Comparison of ENCODE assay signal across 1 cellular context in the genomic region with DNA sequence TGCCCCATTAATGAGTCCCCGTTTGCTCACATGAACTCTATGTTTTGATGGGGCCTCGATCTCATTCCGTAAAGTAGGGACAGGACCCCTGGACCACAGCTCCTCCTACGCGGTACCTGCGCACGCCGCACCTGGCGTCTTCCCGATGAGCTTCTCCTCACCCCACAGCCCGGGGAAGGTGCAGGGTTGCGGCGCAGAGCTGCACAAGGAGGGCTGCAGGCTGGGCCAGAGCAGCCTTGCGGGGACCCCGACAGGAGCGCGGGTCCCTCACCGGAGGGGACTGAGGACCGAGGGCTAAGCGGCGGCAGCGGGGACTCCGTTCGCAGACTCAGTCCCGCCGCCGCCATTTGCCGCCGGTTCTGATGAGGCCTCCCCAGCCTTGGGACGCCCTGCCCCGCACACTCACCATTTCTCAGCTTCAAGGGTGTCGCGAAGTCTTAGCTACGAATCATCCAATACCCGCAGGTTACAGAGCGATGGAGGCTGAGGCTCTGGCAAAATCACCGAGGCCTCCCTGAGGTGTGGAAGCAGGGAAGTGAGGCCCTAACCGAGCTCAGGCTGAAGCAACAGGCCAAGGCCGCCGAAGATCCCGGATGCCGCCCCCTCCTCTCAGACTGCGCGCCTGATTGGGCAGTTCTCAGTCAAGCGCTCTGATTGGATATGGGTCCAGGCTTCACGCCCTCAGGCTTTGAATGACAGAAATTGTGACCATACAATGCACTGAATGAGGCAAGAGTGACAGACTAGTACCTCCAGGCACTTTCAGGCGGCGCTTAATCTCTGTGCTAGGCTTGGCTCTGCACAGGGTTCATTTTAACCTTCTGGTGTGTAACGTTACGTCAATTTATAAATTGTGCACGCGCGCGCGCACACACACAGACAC.
A peak's percentile ranks its signal among the peaks of the same experiment; 100 is the strongest.
TF ChIP-seq lines count a peak whose summit lies in the region.

No MANE protein-coding gene starts in this region.

TF ChIP-seq in HepG2, 621 proteins besides CTCF, POLR2A, EP300 and RAD21 (continued from another document and continues in another):
- TF ChIP-seq, protein P1, sequence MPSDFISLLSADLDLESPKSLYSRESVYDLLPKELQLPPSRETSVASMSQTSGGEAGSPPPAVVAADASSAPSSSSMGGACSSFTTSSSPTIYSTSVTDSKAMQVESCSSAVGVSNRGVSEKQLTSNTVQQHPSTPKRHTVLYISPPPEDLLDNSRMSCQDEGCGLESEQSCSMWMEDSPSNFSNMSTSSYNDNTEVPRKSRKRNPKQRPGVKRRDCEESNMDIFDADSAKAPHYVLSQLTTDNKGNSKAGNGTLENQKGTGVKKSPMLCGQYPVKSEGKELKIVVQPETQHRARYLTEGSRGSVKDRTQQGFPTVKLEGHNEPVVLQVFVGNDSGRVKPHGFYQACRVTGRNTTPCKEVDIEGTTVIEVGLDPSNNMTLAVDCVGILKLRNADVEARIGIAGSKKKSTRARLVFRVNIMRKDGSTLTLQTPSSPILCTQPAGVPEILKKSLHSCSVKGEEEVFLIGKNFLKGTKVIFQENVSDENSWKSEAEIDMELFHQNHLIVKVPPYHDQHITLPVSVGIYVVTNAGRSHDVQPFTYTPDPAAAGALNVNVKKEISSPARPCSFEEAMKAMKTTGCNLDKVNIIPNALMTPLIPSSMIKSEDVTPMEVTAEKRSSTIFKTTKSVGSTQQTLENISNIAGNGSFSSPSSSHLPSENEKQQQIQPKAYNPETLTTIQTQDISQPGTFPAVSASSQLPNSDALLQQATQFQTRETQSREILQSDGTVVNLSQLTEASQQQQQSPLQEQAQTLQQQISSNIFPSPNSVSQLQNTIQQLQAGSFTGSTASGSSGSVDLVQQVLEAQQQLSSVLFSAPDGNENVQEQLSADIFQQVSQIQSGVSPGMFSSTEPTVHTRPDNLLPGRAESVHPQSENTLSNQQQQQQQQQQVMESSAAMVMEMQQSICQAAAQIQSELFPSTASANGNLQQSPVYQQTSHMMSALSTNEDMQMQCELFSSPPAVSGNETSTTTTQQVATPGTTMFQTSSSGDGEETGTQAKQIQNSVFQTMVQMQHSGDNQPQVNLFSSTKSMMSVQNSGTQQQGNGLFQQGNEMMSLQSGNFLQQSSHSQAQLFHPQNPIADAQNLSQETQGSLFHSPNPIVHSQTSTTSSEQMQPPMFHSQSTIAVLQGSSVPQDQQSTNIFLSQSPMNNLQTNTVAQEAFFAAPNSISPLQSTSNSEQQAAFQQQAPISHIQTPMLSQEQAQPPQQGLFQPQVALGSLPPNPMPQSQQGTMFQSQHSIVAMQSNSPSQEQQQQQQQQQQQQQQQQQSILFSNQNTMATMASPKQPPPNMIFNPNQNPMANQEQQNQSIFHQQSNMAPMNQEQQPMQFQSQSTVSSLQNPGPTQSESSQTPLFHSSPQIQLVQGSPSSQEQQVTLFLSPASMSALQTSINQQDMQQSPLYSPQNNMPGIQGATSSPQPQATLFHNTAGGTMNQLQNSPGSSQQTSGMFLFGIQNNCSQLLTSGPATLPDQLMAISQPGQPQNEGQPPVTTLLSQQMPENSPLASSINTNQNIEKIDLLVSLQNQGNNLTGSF (CRISPR knock-in tag; IDR thresholded peaks at IDR 0.05): 0 out of 2 replicates have a peak, but pooled peaks have one; percentile 54
- TF ChIP-seq ZNF468 (CRISPR knock-in tag; IDR thresholded peaks at IDR 0.05): no peak
- TF ChIP-seq KDM4B (CRISPR knock-in tag; IDR thresholded peaks at IDR 0.05): no peak
- no peak for TF ChIP-seq KLF9 (CRISPR knock-in tag; IDR thresholded peaks at IDR 0.05; ENCODE audit: low read depth)
- no peak for TF ChIP-seq ZNF619 (CRISPR knock-in tag; IDR thresholded peaks at IDR 0.05)
- no peak for TF ChIP-seq ZSCAN29 (CRISPR knock-in tag; conservative IDR thresholded peaks at IDR 0.05)
- TF ChIP-seq, protein P2, sequence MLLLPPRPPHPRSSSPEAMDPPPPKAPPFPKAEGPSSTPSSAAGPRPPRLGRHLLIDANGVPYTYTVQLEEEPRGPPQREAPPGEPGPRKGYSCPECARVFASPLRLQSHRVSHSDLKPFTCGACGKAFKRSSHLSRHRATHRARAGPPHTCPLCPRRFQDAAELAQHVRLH (CRISPR knock-in tag; IDR thresholded peaks at IDR 0.05; ENCODE audit: borderline replicate concordance, low read depth): peak; percentile 55
- TF ChIP-seq, protein P3, sequence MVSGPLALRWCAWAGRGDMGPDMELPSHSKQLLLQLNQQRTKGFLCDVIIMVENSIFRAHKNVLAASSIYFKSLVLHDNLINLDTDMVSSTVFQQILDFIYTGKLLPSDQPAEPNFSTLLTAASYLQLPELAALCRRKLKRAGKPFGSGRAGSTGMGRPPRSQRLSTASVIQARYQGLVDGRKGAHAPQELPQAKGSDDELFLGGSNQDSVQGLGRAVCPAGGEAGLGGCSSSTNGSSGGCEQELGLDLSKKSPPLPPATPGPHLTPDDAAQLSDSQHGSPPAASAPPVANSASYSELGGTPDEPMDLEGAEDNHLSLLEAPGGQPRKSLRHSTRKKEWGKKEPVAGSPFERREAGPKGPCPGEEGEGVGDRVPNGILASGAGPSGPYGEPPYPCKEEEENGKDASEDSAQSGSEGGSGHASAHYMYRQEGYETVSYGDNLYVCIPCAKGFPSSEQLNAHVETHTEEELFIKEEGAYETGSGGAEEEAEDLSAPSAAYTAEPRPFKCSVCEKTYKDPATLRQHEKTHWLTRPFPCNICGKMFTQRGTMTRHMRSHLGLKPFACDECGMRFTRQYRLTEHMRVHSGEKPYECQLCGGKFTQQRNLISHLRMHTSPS (CRISPR knock-in tag; IDR thresholded peaks at IDR 0.05; ENCODE audit: low read depth): no peak
- 0 out of 2 replicates have a peak, but pooled peaks have one; percentile 46 for TF ChIP-seq ZNF589 (CRISPR knock-in tag; conservative IDR thresholded peaks at IDR 0.05)
- no peak for TF ChIP-seq SP140L (CRISPR knock-in tag; IDR thresholded peaks at IDR 0.05; ENCODE audit: borderline replicate concordance)
- TF ChIP-seq FIP1L1 (IDR thresholded peaks at IDR 0.05; ENCODE audit: borderline replicate concordance, insufficient read depth, low read depth, low read length): 0 out of 2 replicates have a peak, but pooled peaks have one; percentile 36
- TF ChIP-seq, protein P4, sequence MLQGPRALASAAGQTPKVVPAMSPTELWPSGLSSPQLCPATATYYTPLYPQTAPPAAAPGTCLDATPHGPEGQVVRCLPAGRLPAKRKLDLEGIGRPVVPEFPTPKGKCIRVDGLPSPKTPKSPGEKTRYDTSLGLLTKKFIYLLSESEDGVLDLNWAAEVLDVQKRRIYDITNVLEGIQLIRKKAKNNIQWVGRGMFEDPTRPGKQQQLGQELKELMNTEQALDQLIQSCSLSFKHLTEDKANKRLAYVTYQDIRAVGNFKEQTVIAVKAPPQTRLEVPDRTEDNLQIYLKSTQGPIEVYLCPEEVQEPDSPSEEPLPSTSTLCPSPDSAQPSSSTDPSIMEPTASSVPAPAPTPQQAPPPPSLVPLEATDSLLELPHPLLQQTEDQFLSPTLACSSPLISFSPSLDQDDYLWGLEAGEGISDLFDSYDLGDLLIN (CRISPR knock-in tag; IDR thresholded peaks at IDR 0.05; ENCODE audit: borderline replicate concordance): no peak
- TF ChIP-seq, protein P5, sequence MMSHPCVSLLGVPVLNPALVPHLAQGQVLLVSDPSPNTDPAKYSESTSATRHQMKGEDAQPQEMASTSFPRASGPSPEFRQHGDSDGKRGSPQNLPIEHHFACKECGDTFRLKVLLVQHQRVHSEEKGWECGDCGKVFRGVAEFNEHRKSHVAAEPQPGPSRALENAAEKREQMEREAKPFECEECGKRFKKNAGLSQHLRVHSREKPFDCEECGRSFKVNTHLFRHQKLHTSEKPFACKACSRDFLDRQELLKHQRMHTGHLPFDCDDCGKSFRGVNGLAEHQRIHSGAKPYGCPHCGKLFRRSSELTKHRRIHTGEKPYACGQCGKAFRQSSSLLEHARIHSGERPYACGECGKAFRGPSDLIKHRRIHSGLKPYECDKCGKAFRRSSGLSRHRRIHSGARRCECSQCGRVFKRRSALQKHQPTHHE (CRISPR knock-in tag; IDR thresholded peaks at IDR 0.05; ENCODE audit: borderline replicate concordance): 0 out of 2 replicates have a peak, but pooled peaks have one; percentile 22
- TF ChIP-seq ZNF567 (CRISPR knock-in tag; IDR thresholded peaks at IDR 0.05; ENCODE audit: borderline replicate concordance): no peak
- TF ChIP-seq, protein P6, sequence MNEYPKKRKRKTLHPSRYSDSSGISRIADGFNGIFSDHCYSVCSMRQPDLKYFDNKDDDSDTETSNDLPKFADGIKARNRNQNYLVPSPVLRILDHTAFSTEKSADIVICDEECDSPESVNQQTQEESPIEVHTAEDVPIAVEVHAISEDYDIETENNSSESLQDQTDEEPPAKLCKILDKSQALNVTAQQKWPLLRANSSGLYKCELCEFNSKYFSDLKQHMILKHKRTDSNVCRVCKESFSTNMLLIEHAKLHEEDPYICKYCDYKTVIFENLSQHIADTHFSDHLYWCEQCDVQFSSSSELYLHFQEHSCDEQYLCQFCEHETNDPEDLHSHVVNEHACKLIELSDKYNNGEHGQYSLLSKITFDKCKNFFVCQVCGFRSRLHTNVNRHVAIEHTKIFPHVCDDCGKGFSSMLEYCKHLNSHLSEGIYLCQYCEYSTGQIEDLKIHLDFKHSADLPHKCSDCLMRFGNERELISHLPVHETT (CRISPR knock-in tag; conservative IDR thresholded peaks at IDR 0.05): peak; percentile 61; the same call in 1 of the 2 replicates
- no peak; the same call in 1 of the 2 replicates for TF ChIP-seq ZNF615 (CRISPR knock-in tag; IDR thresholded peaks at IDR 0.05; ENCODE audit: borderline replicate concordance)
- TF ChIP-seq ZBTB38 (CRISPR knock-in tag; IDR thresholded peaks at IDR 0.05): peak; percentile 48; the same call in 1 of the 2 replicates
- no peak; the same call in 1 of the 2 replicates for TF ChIP-seq FOXK1 (CRISPR knock-in tag; IDR thresholded peaks at IDR 0.05; ENCODE audit: borderline replicate concordance, low read depth)
- no peak for TF ChIP-seq HNF4G (IDR thresholded peaks at IDR 0.05; ENCODE audit: borderline replicate concordance, low read depth, low read length)
- no peak; the same call in 1 of the 2 replicates for TF ChIP-seq HNF4G (CRISPR knock-in tag; IDR thresholded peaks at IDR 0.05; ENCODE audit: borderline replicate concordance, low read depth)
- TF ChIP-seq SIX4 (CRISPR knock-in tag; IDR thresholded peaks at IDR 0.05): no peak
- no peak for TF ChIP-seq ATF1 (CRISPR knock-in tag; IDR thresholded peaks at IDR 0.05)
- peak; percentile 99 for TF ChIP-seq SPEN (CRISPR knock-in tag; IDR thresholded peaks at IDR 0.05; ENCODE audit: low read depth)
- no peak for TF ChIP-seq TCF7 (IDR thresholded peaks at IDR 0.05; ENCODE audit: low read depth)
- peak; percentile 81; the same call in 1 of the 2 replicates for TF ChIP-seq ZNF891 (CRISPR knock-in tag; IDR thresholded peaks at IDR 0.05)
- no peak for TF ChIP-seq ZNF746 (CRISPR knock-in tag; IDR thresholded peaks at IDR 0.05)
- TF ChIP-seq FOXO1 (CRISPR knock-in tag; IDR thresholded peaks at IDR 0.05): peak; percentile 38; the same call in 1 of the 2 replicates
- TF ChIP-seq U2AF2 (IDR thresholded peaks at IDR 0.05; ENCODE audit: low read depth, low read length): no peak
- peak; percentile 82; the same call in 1 of the 2 replicates for TF ChIP-seq ZFP90 (CRISPR knock-in tag; IDR thresholded peaks at IDR 0.05; ENCODE audit: borderline replicate concordance)
- peak; percentile 100 for TF ChIP-seq ZFX (CRISPR knock-in tag; IDR thresholded peaks at IDR 0.05; ENCODE audit: low read depth)
- no peak for TF ChIP-seq PAF1 (CRISPR knock-in tag; IDR thresholded peaks at IDR 0.05)
- TF ChIP-seq SCMH1 (CRISPR knock-in tag; IDR thresholded peaks at IDR 0.05; ENCODE audit: borderline replicate concordance): no peak
- TF ChIP-seq, protein P7, sequence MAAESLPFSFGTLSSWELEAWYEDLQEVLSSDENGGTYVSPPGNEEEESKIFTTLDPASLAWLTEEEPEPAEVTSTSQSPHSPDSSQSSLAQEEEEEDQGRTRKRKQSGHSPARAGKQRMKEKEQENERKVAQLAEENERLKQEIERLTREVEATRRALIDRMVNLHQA (CRISPR knock-in tag; IDR thresholded peaks at IDR 0.05): no peak
- no peak for TF ChIP-seq FOXJ3 (CRISPR knock-in tag; IDR thresholded peaks at IDR 0.05; ENCODE audit: borderline replicate concordance)
- TF ChIP-seq MXD4 (CRISPR knock-in tag; IDR thresholded peaks at IDR 0.05): 0 out of 2 replicates have a peak, but pooled peaks have one; percentile 60
- TF ChIP-seq, protein P8, sequence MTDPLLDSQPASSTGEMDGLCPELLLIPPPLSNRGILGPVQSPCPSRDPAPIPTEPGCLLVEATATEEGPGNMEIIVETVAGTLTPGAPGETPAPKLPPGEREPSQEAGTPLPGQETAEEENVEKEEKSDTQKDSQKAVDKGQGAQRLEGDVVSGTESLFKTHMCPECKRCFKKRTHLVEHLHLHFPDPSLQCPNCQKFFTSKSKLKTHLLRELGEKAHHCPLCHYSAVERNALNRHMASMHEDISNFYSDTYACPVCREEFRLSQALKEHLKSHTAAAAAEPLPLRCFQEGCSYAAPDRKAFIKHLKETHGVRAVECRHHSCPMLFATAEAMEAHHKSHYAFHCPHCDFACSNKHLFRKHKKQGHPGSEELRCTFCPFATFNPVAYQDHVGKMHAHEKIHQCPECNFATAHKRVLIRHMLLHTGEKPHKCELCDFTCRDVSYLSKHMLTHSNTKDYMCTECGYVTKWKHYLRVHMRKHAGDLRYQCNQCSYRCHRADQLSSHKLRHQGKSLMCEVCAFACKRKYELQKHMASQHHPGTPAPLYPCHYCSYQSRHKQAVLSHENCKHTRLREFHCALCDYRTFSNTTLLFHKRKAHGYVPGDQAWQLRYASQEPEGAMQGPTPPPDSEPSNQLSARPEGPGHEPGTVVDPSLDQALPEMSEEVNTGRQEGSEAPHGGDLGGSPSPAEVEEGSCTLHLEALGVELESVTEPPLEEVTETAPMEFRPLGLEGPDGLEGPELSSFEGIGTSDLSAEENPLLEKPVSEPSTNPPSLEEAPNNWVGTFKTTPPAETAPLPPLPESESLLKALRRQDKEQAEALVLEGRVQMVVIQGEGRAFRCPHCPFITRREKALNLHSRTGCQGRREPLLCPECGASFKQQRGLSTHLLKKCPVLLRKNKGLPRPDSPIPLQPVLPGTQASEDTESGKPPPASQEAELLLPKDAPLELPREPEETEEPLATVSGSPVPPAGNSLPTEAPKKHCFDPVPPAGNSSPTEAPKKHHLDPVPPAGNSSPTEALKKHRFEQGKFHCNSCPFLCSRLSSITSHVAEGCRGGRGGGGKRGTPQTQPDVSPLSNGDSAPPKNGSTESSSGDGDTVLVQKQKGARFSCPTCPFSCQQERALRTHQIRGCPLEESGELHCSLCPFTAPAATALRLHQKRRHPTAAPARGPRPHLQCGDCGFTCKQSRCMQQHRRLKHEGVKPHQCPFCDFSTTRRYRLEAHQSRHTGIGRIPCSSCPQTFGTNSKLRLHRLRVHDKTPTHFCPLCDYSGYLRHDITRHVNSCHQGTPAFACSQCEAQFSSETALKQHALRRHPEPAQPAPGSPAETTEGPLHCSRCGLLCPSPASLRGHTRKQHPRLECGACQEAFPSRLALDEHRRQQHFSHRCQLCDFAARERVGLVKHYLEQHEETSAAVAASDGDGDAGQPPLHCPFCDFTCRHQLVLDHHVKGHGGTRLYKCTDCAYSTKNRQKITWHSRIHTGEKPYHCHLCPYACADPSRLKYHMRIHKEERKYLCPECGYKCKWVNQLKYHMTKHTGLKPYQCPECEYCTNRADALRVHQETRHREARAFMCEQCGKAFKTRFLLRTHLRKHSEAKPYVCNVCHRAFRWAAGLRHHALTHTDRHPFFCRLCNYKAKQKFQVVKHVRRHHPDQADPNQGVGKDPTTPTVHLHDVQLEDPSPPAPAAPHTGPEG (CRISPR knock-in tag; IDR thresholded peaks at IDR 0.05): 0 out of 2 replicates have a peak, but pooled peaks have one; percentile 57
